Comparison of ENCODE assay signal across 37 cellular contexts in the genomic region with DNA sequence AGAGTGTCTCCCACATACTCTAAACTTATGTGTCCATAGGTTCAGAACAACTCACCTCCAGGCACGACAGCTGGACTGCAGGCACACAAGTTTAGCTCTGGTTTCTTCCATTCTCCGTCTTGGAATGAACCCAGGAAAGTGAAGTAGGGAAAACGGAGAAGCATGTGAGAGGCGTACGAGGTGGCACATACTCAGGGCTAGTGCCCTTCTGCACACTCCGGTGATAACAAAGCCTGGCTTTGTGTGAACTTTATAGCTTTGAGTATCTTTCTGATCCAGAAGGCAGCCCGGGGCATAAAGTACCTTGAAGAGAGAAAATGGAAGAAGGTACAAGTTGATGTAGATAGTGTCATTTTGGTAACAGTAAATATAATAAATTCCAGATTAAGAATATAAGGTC. TPM values are rescaled to one million over a fixed set of nuclear protein-coding genes. Genes with fewer than 3 reads are reported as not detected.
"Had no signal": no experiment of that assay in that cellular context is flagged by ENCODE, and none has a peak within 500 bp of the region (broad histone marks: within the 10 kb centered on the region; RNA-seq: fewer than 3 reads in every experiment).

No MANE protein-coding gene starts in this region.

- H3K27me3 ChIP-seq: brain microvascular endothelial cell, gastroesophageal sphincter had no signal

- ATAC-seq: activated CD4-positive, alpha-beta T cell treated with anti-CD3 and anti-CD28 coated beads for 36 hours; activated CD8-positive, alpha-beta memory T cell treated with anti-CD3 and anti-CD28 coated beads, Interleukin-2, amount 10 ng/mL, durations not matched to agents 7 days and 5 days; activated CD8-positive, alpha-beta T cell treated with anti-CD3 and anti-CD28 coated beads, Interleukin-2, amount 10 ng/mL, durations not matched to agents 7 days and 5 days; gastroesophageal sphincter; heart right ventricle; T-helper 17 cell had no signal

- DNase-seq: activated CD4-positive, alpha-beta memory T cell treated with anti-CD3 and anti-CD28 coated beads for 36 hours; activated CD4-positive, alpha-beta T cell treated with anti-CD3 and anti-CD28 coated beads for 36 hours; activated CD4-positive, alpha-beta T cell treated with anti-CD3 and anti-CD28 coated beads, Interleukin-2, amount 10 ng/mL, durations not matched to agents 24 days and 14 days; activated CD4-positive, CD25-positive, alpha-beta regulatory T cell; activated CD4-positive, CD25-positive, alpha-beta regulatory T cell treated with anti-CD3 and anti-CD28 coated beads, Interleukin-2, amount 50 U/mL, for 72 hours; activated CD8-positive, alpha-beta memory T cell treated with anti-CD3 and anti-CD28 coated beads, Interleukin-2, amount 10 ng/mL, durations not matched to agents 7 days and 5 days; activated CD8-positive, alpha-beta memory T cell treated with anti-CD3 and anti-CD28 coated beads, Interleukin-2, amount 50 U/mL, for 4 hours; activated CD8-positive, alpha-beta T cell treated with anti-CD3 and anti-CD28 coated beads, Interleukin-2, amount 10 ng/mL, durations not matched to agents 7 days and 5 days; activated gamma-delta T cell treated with Interleukin-2 at 50 U/mL for 16 hours; activated naive CD4-positive, alpha-beta T cell treated with anti-CD3 and anti-CD28 coated beads, Interleukin-2, amount 50 U/mL, for 16 hours; activated naive CD4-positive, alpha-beta T cell treated with Interleukin-2 at 50 U/mL for 16 hours; activated T-cell treated with anti-CD3 and anti-CD28 coated beads, Interleukin-2, amount 50 U/mL, for 1 hour; activated T-cell treated with anti-CD3 and anti-CD28 coated beads, Interleukin-2, amount 50 U/mL, for 48 hours; amniotic stem cell; anterior cingulate cortex; brain microvascular endothelial cell; caudate nucleus; cortex of kidney; dermis blood vessel endothelial cell; effector CD8-positive, alpha-beta T cell; esophagus squamous epithelium; foreskin melanocyte; heart right ventricle; T-helper 1 cell; T-helper 17 cell; T1000 had no signal

- H3K36me3 ChIP-seq: brain microvascular endothelial cell, esophagus squamous epithelium, gastroesophageal sphincter, heart right ventricle had no signal

- H3K4me3 ChIP-seq: esophagus squamous epithelium, gastroesophageal sphincter, heart right ventricle had no signal

- H3K9me3 ChIP-seq: esophagus squamous epithelium, gastroesophageal sphincter, heart right ventricle had no signal

- H3K27ac ChIP-seq: brain microvascular endothelial cell, epithelial cell of prostate, esophagus squamous epithelium, gastroesophageal sphincter, heart right ventricle had no signal

- FAIRE-seq: astrocyte, colon, endometrium, endothelial cell of umbilical vein had no signal

- H3K4me1 ChIP-seq: esophagus squamous epithelium, gastroesophageal sphincter had no signal

RNA-seq across cellular contexts. Expression of a gene that starts 11.1 kb away (rescaled TPM):
- total RNA-seq: activated CD4-positive, alpha-beta memory T cell treated with anti-CD3 and anti-CD28 coated beads for 36 hours; activated CD4-positive, alpha-beta T cell treated with anti-CD3 and anti-CD28 coated beads for 36 hours; activated CD4-positive, alpha-beta T cell treated with anti-CD3 and anti-CD28 coated beads, Interleukin-2, amount 10 ng/mL, durations not matched to agents 24 days and 14 days; activated CD8-positive, alpha-beta memory T cell treated with anti-CD3 and anti-CD28 coated beads for 36 hours; activated CD8-positive, alpha-beta memory T cell treated with anti-CD3 and anti-CD28 coated beads, Interleukin-2, amount 10 ng/mL, durations not matched to agents 7 days and 5 days; activated CD8-positive, alpha-beta T cell treated with anti-CD3 and anti-CD28 coated beads, Interleukin-2, amount 10 ng/mL, durations not matched to agents 7 days and 5 days; astrocyte; chondrocyte; dermis blood vessel endothelial cell; endothelial cell of umbilical vein; fibroblast of lung; fibroblast of villous mesenchyme; glomerular endothelial cell; T-helper 17 cell had no signal
